ENCODE assay signal across 8 cellular contexts in genomic region chr7:89623018-89623672, GRCh38.
DNase-seq lines count a peak whose midpoint lies in the region; ATAC-seq and TF ChIP-seq lines count a peak whose summit lies in the region.

No MANE protein-coding gene starts in this region.

- BruUV-seq in HCT116 (replicated peaks; lab: Mats Ljungman, UMichigan): no TSS peak

- no peaks in the 10 kb centered on the region for H3K9me3 ChIP-seq in HCT116 (ENCODE audit: control insufficient read depth in 1 of 2, insufficient read depth in 1 of 2, low read depth in 1 of 2, low read length in 2 of 2)
- no peaks in the 10 kb centered on the region for H3K9me3 ChIP-seq in fibroblast of lung (ENCODE audit: control insufficient read depth, insufficient read depth, low read depth, low read length)

- H3K27me3 ChIP-seq in HCT116 (ENCODE audit: insufficient read depth, low read length) (no peaks in the 10 kb centered on the region), fibroblast of lung (ENCODE audit: control insufficient read depth, insufficient read depth, low read length) (no peaks in the 10 kb centered on the region)

- H3K4me3 ChIP-seq in HCT116 (replicated peaks in 1 of 2; ENCODE audit: low read depth in 1 of 2, low read length in 2 of 2) (no peak overlapping the region), fibroblast of lung (replicated peaks in 1 of 4; ENCODE audit: control extremely low read depth in 1 of 4, insufficient read depth in 1 of 4, low read depth in 3 of 4, low read length in 4 of 4) (no peak overlapping the region)

- TF ChIP-seq CTCF in 22Rv1 (IDR thresholded peaks at IDR 0.05) (peak; percentile 96), HCT116 (IDR thresholded peaks at IDR 0.05 in 2 of 3, conservative IDR thresholded peaks at IDR 0.05 in 1 of 3; ENCODE audit: borderline replicate concordance in 1 of 3, insufficient read depth in 1 of 3, low read depth in 2 of 3, low read length in 2 of 3) (peak; percentile 24 to 76 (median 71); a peak in 5 of 6 replicates), fibroblast of lung (conservative IDR thresholded peaks at IDR 0.05 in 1 of 2, IDR thresholded peaks at IDR 0.05 in 1 of 2; ENCODE audit: low read depth in 1 of 2, low read length in 2 of 2) (peak; percentile 41 to 57)

- intact Hi-C loops in HCT116 (cut with micrococcal nuclease): loop anchor here (1.0 to 5.0 kb wide), 3 partner anchors 834 to 1381 kb away; no protein-coding TSS in a partner anchor

- H3K36me3 ChIP-seq in HCT116 (ENCODE audit: control insufficient read depth in 1 of 2, insufficient read depth in 2 of 2, low read length in 2 of 2): no peaks in the 10 kb centered on the region
- H3K36me3 ChIP-seq in fibroblast of lung (ENCODE audit: control insufficient read depth, insufficient read depth, low read length): no peaks in the 10 kb centered on the region

- H3K4me1 ChIP-seq in HCT116 (ENCODE audit: control insufficient read depth in 1 of 2, insufficient read depth in 2 of 2, low read length in 2 of 2): no peaks in the 10 kb centered on the region
- H3K4me1 ChIP-seq in fibroblast of lung (ENCODE audit: control insufficient read depth, extremely low read depth, insufficient read depth, low read length): no peaks in the 10 kb centered on the region

- H3K79me2 ChIP-seq in HCT116 (ENCODE audit: insufficient read depth, low read length): no peaks in the 10 kb centered on the region
- H3K79me2 ChIP-seq in fibroblast of lung (ENCODE audit: control insufficient read depth, insufficient read depth, low read length): no peaks in the 10 kb centered on the region

- RAD21 ChIA-PET in HCT116 (lab: Charles Lee; ENCODE audit: low non-redundant PET in 1 of 2, low total read pairs in 2 of 2, uncharacterized antibody in 2 of 2, unreplicated experiment in 2 of 2): interaction anchor here in 1 of 2 experiments (0.6 kb wide), 1 partner anchor 1534 kb away, joined by 4 read pairs; no protein-coding TSS in a partner anchor

- H3K4me2 ChIP-seq in HCT116 (ENCODE audit: low read length) (no peak overlapping the region), fibroblast of lung (ENCODE audit: extremely low read depth, insufficient read depth, low read length) (no peak overlapping the region)

- CTCF ChIA-PET in HCT116 (lab: Charles Lee): interaction anchor here (0.7 to 1.9 kb wide), 13 partner anchors 9 to 1380 kb away, joined by 3 to 14 read pairs (median 5); no protein-coding TSS in a partner anchor

- H2AFZ ChIP-seq in HCT116 (ENCODE audit: low read depth, low read length, poor library complexity, severe bottlenecking) (no peak overlapping the region), fibroblast of lung (ENCODE audit: low read length) (no peak overlapping the region)

- H3K9ac ChIP-seq in HCT116 (ENCODE audit: low read length): no peak overlapping the region
- no peak overlapping the region for H3K9ac ChIP-seq in fibroblast of lung (ENCODE audit: insufficient read depth, low read length)

- ATAC-seq in HCT116: peak; percentile 67

- peak; percentile 68 for TF ChIP-seq RAD21 in HCT116 (IDR thresholded peaks at IDR 0.05; ENCODE audit: low read depth)

- no peak for TF ChIP-seq POLR2A in HCT116 (IDR thresholded peaks at IDR 0.05; ENCODE audit: borderline replicate concordance, extremely low read depth, insufficient read depth, insufficient read length)

- no peaks in the 10 kb centered on the region for H3K9me2 ChIP-seq in HCT116 (ENCODE audit: insufficient read depth)

- POLR2A ChIA-PET in HCT116 (lab: Charles Lee): no interaction called here

- H4K20me1 ChIP-seq in HCT116 (ENCODE audit: insufficient read depth) (no peaks in the 10 kb centered on the region), fibroblast of lung (ENCODE audit: control insufficient read depth, extremely low read depth, insufficient read depth, low read length) (no peaks in the 10 kb centered on the region)

- H3K27ac ChIP-seq in 22Rv1 (no peak overlapping the region), HCT116 (ENCODE audit: low read depth, low read length) (no peak overlapping the region), fibroblast of lung (ENCODE audit: insufficient read depth, low read length) (no peak overlapping the region)

- DNase-seq in GM04504 (ENCODE audit: low read depth) (peak; percentile 6), HCT116 (ENCODE audit: low read depth, low spot score) (peak; percentile 23), Kasumi-1 (lab: John Stamatoyannopoulos, UW) (peak; percentile 66 to 76), SHP77 (lab: John Stamatoyannopoulos, UW) (peak; percentile 47 to 49), fibroblast of lung (ENCODE audit: low read depth in 2 of 2) (peak; percentile 3 to 8), non-pigmented ciliary epithelial cell (ENCODE audit: low read depth) (peak; percentile 13)
- DNase-seq in activated CD4-positive, CD25-positive, alpha-beta regulatory T cell treated with anti-CD3 and anti-CD28 coated beads, Interleukin-2, amount 50 U/mL, for 72 hours: no peak

TF ChIP-seq in HCT116, 20 proteins besides CTCF, POLR2A, EP300 and RAD21:
- no peak for TF ChIP-seq EZH2 (IDR thresholded peaks at IDR 0.05)
